8 cellular contexts compared by ENCODE assay signal in genomic region chr17:79065105-79065670, GRCh38. TPM values are rescaled to one million over a fixed set of nuclear protein-coding genes. Genes with fewer than 3 reads are reported as not detected.
A peak's percentile ranks its signal among the peaks of the same experiment; 100 is the strongest.
DNase-seq lines count a peak whose midpoint lies in the region; ATAC-seq and TF ChIP-seq lines count a peak whose summit lies in the region.

No MANE protein-coding gene starts in this region.

- H3K4me1 ChIP-seq in Peyer's patch = no peaks in the 10 kb centered on the region

- TF ChIP-seq CTCF in Peyer's patch (IDR thresholded peaks at IDR 0.05) = peak; percentile 17 to 93 (median 83)

- peaks cover 2% of the 10 kb centered on the region for H3K4me1 Mint-ChIP-seq in activated naive CD8-positive, alpha-beta T cell (ENCODE audit: low read depth)

- H3K36me3 Mint-ChIP-seq in activated naive CD8-positive, alpha-beta T cell = no peaks in the 10 kb centered on the region

- no peaks in the 10 kb centered on the region for H3K27me3 ChIP-seq in Peyer's patch

- H3K9me3 Mint-ChIP-seq in activated naive CD8-positive, alpha-beta T cell (ENCODE audit: low read depth) = no peaks in the 10 kb centered on the region

- no peak overlapping the region for H3K4me3 Mint-ChIP-seq in activated naive CD8-positive, alpha-beta T cell

- peak; percentile 56 for ATAC-seq in Right ventricle myocardium inferior
- ATAC-seq in HG03432 (IDR thresholded peaks at IDR 0.05; ENCODE audit: unreplicated experiment) = no peak
- no peak for ATAC-seq in GM18511 (IDR thresholded peaks at IDR 0.05; ENCODE audit: unreplicated experiment)

- no peaks in the 10 kb centered on the region for H3K36me3 ChIP-seq in Peyer's patch

- peak overlapping the region; percentile 3 for H3K27ac Mint-ChIP-seq in activated naive CD8-positive, alpha-beta T cell

- intact Hi-C loops in Right ventricle myocardium inferior (cut with DNase I) = no loop called here
- intact Hi-C loops in cardiac septum (cut with DNase I) = no loop called here

- H3K27ac ChIP-seq in Peyer's patch = no peak overlapping the region

- TF ChIP-seq POLR2A in Peyer's patch (IDR thresholded peaks at IDR 0.05) = no peak

- no peaks in the 10 kb centered on the region for H3K9me3 ChIP-seq in Peyer's patch

- peak overlapping the region in 1 of 4 donors; percentile 0 for H3K4me3 ChIP-seq in Peyer's patch

- DNase-seq in Right ventricle myocardium inferior (ENCODE audit: missing footprints) (no peak), cardiac septum (ENCODE audit: low spot score) (no peak), Peyer's patch (peak in 2 of 3 donors; percentile 51 to 89), iPS-NIHi11 (ENCODE audit: low spot score) (peak; percentile 63)
- peak; percentile 70 for DNase-seq in stimulated activated CD4-positive, alpha-beta T cell treated with anti-CD3 and anti-CD28 coated beads, Interleukin-4, amount 100 ng/mL, for 24 hours

- no peaks in the 10 kb centered on the region for H3K27me3 Mint-ChIP-seq in activated naive CD8-positive, alpha-beta T cell

RNA-seq across cellular contexts. Expression of gene ENGASE, which starts 9.4 kb away (rescaled TPM):
- total RNA-seq in Right ventricle myocardium inferior (29.8 TPM), cardiac septum (39.4 TPM), Peyer's patch (100 to 1,000 TPM in 3 of 4 donors, 10 to 100 TPM in 1; 57.6 to 336 (median 223) TPM)

RNA-seq across cellular contexts. Expression of gene C1QTNF1, which starts 41.2 kb away (rescaled TPM):
- total RNA-seq in Right ventricle myocardium inferior (240 TPM), cardiac septum (92.9 TPM), Peyer's patch (10 to 100 TPM in 3 of 4 donors, 1 to 10 TPM in 1; 6.3 to 20.6 (median 14.3) TPM)

RNA-seq across cellular contexts. Expression of gene CANT1, which starts 55.6 kb away (rescaled TPM):
- total RNA-seq in Right ventricle myocardium inferior = 31.1 TPM
- total RNA-seq in cardiac septum = 25.2 TPM
- 100 to 1,000 TPM in 1 of 4 donors, 10 to 100 TPM in 3; 56.9 to 125 (median 80.0) TPM for total RNA-seq in Peyer's patch

Comparison
In these comparisons a context has a peak if more than half of its experiments do, and no peak if none do; other contexts are left out.
1. DNase-seq: peak in Peyer's patch (2 of 3), iPS-NIHi11 (single experiment) and stimulated activated CD4-positive, alpha-beta T cell treated with anti-CD3 and anti-CD28 coated beads, Interleukin-4, amount 100 ng/mL, for 24 hours (single experiment); none in Right ventricle myocardium inferior (single experiment) and cardiac septum (single experiment).